1 cellular context compared by ENCODE assay signal in the genomic region with DNA sequence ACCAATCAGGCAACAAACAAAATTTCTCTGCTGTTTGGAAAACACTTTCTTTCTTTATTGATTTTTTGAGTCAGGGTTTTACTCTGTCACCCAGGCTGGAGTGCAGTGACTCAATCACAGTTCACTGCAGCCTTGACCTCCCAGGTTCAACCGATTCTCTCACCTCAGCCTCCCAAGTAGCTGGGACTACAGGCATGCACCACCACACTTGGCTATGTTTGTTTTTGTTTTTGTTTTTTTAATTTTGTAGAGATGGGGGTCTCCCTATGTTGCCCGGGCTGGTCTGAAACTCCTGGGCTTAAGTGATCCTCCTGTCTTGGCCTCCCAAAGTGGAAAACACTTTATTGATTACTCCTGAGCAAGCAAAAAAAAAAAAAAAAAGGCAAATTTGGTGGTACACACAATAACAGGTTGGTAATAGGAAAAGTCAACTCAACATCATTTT.
TF ChIP-seq lines count a peak whose summit lies in the region.

No MANE protein-coding gene starts in this region.

TF ChIP-seq in HepG2, 621 proteins besides CTCF, POLR2A, EP300 and RAD21 (continued from another document and continues in another):
- TF ChIP-seq, protein P1, sequence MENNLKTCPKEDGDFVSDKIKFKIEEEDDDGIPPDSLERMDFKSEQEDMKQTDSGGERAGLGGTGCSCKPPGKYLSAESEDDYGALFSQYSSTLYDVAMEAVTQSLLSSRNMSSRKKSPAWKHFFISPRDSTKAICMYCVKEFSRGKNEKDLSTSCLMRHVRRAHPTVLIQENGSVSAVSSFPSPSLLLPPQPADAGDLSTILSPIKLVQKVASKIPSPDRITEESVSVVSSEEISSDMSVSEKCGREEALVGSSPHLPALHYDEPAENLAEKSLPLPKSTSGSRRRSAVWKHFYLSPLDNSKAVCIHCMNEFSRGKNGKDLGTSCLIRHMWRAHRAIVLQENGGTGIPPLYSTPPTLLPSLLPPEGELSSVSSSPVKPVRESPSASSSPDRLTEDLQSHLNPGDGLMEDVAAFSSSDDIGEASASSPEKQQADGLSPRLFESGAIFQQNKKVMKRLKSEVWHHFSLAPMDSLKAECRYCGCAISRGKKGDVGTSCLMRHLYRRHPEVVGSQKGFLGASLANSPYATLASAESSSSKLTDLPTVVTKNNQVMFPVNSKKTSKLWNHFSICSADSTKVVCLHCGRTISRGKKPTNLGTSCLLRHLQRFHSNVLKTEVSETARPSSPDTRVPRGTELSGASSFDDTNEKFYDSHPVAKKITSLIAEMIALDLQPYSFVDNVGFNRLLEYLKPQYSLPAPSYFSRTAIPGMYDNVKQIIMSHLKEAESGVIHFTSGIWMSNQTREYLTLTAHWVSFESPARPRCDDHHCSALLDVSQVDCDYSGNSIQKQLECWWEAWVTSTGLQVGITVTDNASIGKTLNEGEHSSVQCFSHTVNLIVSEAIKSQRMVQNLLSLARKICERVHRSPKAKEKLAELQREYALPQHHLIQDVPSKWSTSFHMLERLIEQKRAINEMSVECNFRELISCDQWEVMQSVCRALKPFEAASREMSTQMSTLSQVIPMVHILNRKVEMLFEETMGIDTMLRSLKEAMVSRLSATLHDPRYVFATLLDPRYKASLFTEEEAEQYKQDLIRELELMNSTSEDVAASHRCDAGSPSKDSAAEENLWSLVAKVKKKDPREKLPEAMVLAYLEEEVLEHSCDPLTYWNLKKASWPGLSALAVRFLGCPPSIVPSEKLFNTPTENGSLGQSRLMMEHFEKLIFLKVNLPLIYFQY (CRISPR knock-in tag; IDR thresholded peaks at IDR 0.05; ENCODE audit: borderline replicate concordance): peak; percentile 27; the same call in 1 of the 2 replicates
- TF ChIP-seq ZNF501 (CRISPR knock-in tag; IDR thresholded peaks at IDR 0.05) (peak; percentile 55; the same call in 1 of the 2 replicates), YY1 (IDR thresholded peaks at IDR 0.05; ENCODE audit: insufficient read depth, insufficient replicate concordance, low read depth, low read length) (no peak), SPEN (CRISPR knock-in tag; IDR thresholded peaks at IDR 0.05; ENCODE audit: low read depth) (no peak; the same call in 1 of the 2 replicates), FOXC1 (CRISPR knock-in tag; IDR thresholded peaks at IDR 0.05; ENCODE audit: borderline replicate concordance) (no peak), ZFP37 (CRISPR knock-in tag; IDR thresholded peaks at IDR 0.05; ENCODE audit: borderline replicate concordance) (no peak), ONECUT2 (CRISPR knock-in tag; IDR thresholded peaks at IDR 0.05) (peak; percentile 96), ZNF138 (CRISPR knock-in tag; IDR thresholded peaks at IDR 0.05; ENCODE audit: low read depth) (no peak), HDAC1 (CRISPR knock-in tag; IDR thresholded peaks at IDR 0.05) (peak; percentile 89), ZNF530 (CRISPR knock-in tag; IDR thresholded peaks at IDR 0.05; ENCODE audit: low read depth) (no peak), NFE2 (CRISPR knock-in tag; IDR thresholded peaks at IDR 0.05) (no peak), MBD4 (IDR thresholded peaks at IDR 0.05; ENCODE audit: borderline replicate concordance, low read length) (0 out of 2 replicates have a peak, but pooled peaks have one; percentile 53), THAP11 (CRISPR knock-in tag; IDR thresholded peaks at IDR 0.05) (peak; percentile 41; the same call in 1 of the 2 replicates), IRF2 (CRISPR knock-in tag; IDR thresholded peaks at IDR 0.05) (peak; percentile 61; the same call in 1 of the 2 replicates), ZSCAN30 (CRISPR knock-in tag; IDR thresholded peaks at IDR 0.05) (no peak), HMGA1 (CRISPR knock-in tag; conservative IDR thresholded peaks at IDR 0.05) (no peak), ZNF709 (CRISPR knock-in tag; IDR thresholded peaks at IDR 0.05) (no peak), ZFP90 (CRISPR knock-in tag; IDR thresholded peaks at IDR 0.05; ENCODE audit: borderline replicate concordance) (no peak), ZNF224 (CRISPR knock-in tag; IDR thresholded peaks at IDR 0.05) (no peak), TAF1 (CRISPR knock-in tag; IDR thresholded peaks at IDR 0.05) (no peak), TCF7 (IDR thresholded peaks at IDR 0.05; ENCODE audit: low read depth) (peak; percentile 28; the same call in 1 of the 2 replicates), JARID2 (CRISPR knock-in tag; IDR thresholded peaks at IDR 0.05; ENCODE audit: insufficient replicate concordance) (no peak), CBFB (CRISPR knock-in tag; IDR thresholded peaks at IDR 0.05) (no peak), ISX (CRISPR knock-in tag; conservative IDR thresholded peaks at IDR 0.05) (no peak), CHD4 (IDR thresholded peaks at IDR 0.05; ENCODE audit: borderline replicate concordance, low read length) (peak; percentile 92), YEATS2 (CRISPR knock-in tag; IDR thresholded peaks at IDR 0.05; ENCODE audit: borderline replicate concordance) (peak; percentile 26; the same call in 1 of the 2 replicates)
- TF ChIP-seq, protein P2, sequence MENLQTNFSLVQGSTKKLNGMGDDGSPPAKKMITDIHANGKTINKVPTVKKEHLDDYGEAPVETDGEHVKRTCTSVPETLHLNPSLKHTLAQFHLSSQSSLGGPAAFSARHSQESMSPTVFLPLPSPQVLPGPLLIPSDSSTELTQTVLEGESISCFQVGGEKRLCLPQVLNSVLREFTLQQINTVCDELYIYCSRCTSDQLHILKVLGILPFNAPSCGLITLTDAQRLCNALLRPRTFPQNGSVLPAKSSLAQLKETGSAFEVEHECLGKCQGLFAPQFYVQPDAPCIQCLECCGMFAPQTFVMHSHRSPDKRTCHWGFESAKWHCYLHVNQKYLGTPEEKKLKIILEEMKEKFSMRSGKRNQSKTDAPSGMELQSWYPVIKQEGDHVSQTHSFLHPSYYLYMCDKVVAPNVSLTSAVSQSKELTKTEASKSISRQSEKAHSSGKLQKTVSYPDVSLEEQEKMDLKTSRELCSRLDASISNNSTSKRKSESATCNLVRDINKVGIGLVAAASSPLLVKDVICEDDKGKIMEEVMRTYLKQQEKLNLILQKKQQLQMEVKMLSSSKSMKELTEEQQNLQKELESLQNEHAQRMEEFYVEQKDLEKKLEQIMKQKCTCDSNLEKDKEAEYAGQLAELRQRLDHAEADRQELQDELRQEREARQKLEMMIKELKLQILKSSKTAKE (CRISPR knock-in tag; IDR thresholded peaks at IDR 0.05; ENCODE audit: borderline replicate concordance): no peak
- TF ChIP-seq, protein P3, sequence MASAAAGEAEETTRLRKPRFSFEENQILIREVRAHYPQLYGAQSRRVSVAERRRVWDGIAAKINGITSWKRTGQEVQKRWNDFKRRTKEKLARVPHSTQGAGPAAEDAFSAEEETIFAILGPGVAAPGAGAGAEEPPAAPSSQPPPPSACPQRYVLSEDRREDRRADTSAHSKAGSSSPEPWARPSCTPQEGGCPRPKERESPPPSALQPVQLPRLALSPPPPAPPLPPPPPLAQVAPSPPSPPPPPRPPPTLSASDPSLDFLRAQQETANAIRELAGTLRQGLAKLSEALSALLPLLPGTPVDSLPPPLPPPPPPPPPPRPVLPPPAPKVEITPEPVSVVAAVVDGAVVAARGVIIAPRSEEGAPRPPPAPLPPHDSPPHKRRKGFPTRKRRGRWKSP (CRISPR knock-in tag; IDR thresholded peaks at IDR 0.05): no peak
- TF ChIP-seq, protein P4, sequence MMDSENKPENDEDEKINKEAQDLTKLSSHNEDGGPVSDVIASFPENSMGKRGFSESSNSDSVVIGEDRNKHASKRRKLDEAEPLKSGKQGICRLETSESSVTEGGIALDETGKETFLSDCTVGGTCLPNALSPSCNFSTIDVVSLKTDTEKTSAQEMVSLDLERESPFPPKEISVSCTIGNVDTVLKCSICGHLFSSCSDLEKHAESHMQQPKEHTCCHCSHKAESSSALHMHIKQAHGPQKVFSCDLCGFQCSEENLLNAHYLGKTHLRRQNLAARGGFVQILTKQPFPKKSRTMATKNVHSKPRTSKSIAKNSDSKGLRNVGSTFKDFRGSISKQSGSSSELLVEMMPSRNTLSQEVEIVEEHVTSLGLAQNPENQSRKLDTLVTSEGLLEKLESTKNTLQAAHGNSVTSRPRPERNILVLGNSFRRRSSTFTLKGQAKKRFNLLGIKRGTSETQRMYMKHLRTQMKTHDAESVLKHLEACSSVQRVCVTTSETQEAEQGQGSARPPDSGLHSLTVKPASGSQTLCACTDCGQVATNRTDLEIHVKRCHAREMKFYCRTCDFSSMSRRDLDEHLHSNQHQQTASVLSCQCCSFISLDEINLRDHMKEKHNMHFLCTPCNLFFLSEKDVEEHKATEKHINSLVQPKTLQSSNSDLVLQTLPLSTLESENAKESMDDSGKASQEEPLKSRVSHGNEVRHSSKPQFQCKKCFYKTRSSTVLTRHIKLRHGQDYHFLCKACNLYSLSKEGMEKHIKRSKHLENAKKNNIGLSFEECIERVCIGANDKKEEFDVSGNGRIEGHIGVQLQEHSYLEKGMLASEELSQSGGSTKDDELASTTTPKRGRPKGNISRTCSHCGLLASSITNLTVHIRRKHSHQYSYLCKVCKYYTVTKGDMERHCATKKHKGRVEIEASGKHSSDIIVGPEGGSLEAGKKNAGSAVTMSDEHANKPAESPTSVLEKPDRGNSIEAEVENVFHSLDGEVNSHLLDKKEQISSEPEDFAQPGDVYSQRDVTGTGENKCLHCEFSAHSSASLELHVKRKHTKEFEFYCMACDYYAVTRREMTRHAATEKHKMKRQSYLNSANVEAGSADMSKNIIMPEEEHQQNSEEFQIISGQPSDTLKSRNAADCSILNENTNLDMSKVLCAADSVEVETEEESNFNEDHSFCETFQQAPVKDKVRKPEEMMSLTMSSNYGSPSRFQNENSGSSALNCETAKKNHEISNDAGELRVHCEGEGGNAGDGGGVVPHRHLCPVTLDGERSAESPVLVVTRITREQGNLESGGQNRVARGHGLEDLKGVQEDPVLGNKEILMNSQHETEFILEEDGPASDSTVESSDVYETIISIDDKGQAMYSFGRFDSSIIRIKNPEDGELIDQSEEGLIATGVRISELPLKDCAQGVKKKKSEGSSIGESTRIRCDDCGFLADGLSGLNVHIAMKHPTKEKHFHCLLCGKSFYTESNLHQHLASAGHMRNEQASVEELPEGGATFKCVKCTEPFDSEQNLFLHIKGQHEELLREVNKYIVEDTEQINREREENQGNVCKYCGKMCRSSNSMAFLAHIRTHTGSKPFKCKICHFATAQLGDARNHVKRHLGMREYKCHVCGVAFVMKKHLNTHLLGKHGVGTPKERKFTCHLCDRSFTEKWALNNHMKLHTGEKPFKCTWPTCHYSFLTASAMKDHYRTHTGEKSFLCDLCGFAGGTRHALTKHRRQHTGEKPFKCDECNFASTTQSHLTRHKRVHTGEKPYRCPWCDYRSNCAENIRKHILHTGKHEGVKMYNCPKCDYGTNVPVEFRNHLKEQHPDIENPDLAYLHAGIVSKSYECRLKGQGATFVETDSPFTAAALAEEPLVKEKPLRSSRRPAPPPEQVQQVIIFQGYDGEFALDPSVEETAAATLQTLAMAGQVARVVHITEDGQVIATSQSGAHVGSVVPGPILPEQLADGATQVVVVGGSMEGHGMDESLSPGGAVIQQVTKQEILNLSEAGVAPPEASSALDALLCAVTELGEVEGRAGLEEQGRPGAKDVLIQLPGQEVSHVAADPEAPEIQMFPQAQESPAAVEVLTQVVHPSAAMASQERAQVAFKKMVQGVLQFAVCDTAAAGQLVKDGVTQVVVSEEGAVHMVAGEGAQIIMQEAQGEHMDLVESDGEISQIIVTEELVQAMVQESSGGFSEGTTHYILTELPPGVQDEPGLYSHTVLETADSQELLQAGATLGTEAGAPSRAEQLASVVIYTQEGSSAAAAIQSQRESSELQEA (CRISPR knock-in tag; IDR thresholded peaks at IDR 0.05; ENCODE audit: not compliant biosample characterization): no peak
- TF ChIP-seq, protein P5, sequence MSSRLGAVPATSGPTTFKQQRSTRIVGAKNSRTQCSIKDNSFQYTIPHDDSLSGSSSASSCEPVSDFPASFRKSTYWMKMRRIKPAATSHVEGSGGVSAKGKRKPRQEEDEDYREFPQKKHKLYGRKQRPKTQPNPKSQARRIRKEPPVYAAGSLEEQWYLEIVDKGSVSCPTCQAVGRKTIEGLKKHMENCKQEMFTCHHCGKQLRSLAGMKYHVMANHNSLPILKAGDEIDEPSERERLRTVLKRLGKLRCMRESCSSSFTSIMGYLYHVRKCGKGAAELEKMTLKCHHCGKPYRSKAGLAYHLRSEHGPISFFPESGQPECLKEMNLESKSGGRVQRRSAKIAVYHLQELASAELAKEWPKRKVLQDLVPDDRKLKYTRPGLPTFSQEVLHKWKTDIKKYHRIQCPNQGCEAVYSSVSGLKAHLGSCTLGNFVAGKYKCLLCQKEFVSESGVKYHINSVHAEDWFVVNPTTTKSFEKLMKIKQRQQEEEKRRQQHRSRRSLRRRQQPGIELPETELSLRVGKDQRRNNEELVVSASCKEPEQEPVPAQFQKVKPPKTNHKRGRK (CRISPR knock-in tag; IDR thresholded peaks at IDR 0.05): no peak
- TF ChIP-seq, protein P6, sequence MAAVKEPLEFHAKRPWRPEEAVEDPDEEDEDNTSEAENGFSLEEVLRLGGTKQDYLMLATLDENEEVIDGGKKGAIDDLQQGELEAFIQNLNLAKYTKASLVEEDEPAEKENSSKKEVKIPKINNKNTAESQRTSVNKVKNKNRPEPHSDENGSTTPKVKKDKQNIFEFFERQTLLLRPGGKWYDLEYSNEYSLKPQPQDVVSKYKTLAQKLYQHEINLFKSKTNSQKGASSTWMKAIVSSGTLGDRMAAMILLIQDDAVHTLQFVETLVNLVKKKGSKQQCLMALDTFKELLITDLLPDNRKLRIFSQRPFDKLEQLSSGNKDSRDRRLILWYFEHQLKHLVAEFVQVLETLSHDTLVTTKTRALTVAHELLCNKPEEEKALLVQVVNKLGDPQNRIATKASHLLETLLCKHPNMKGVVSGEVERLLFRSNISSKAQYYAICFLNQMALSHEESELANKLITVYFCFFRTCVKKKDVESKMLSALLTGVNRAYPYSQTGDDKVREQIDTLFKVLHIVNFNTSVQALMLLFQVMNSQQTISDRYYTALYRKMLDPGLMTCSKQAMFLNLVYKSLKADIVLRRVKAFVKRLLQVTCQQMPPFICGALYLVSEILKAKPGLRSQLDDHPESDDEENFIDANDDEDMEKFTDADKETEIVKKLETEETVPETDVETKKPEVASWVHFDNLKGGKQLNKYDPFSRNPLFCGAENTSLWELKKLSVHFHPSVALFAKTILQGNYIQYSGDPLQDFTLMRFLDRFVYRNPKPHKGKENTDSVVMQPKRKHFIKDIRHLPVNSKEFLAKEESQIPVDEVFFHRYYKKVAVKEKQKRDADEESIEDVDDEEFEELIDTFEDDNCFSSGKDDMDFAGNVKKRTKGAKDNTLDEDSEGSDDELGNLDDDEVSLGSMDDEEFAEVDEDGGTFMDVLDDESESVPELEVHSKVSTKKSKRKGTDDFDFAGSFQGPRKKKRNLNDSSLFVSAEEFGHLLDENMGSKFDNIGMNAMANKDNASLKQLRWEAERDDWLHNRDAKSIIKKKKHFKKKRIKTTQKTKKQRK (IDR thresholded peaks at IDR 0.05; ENCODE audit: low read length): no peak
- TF ChIP-seq, protein P7, sequence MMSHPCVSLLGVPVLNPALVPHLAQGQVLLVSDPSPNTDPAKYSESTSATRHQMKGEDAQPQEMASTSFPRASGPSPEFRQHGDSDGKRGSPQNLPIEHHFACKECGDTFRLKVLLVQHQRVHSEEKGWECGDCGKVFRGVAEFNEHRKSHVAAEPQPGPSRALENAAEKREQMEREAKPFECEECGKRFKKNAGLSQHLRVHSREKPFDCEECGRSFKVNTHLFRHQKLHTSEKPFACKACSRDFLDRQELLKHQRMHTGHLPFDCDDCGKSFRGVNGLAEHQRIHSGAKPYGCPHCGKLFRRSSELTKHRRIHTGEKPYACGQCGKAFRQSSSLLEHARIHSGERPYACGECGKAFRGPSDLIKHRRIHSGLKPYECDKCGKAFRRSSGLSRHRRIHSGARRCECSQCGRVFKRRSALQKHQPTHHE (CRISPR knock-in tag; IDR thresholded peaks at IDR 0.05; ENCODE audit: borderline replicate concordance): no peak
